Comparison of ENCODE assay signal across 8 cellular contexts in the genomic region with DNA sequence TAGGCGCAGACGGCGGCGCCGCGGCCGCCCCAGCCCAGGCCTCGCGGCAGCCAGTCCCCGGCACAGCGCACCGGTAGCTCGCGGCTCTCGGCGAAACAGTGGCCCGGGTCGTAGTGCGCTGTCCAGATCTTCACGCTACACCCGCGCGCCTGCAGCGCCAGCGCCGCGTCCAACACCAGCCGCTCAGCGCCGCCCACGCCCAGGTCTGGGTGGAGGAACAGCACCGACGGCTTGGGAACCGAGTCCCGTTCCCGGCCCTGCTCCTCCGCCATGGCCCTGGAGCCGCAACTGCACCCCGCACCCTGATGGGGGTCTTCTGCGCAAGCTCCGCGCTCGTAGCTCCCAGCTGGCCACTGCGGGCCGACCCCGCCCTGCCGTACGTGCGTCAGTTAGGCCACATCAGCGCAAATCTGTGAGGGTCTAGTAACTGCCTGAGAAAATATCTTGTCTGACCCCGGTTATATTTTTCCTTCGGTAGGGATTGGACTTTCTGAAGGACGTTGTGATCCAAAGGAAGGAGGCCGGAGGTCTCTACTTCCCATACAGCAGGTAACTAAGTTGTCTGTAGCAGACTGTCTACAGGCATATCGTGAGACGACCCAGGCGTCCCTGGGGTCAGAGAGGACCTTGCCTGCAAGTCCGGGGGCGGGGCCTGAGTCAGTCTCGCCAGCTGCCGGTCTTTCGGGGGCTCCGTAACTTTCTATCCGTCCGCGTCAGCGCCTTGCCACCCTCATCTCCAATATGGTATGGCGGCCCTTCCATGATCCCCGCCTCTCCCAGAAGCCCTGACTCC.
A peak's percentile ranks its signal among the peaks of the same experiment; 100 is the strongest.
DNase-seq lines count a peak whose midpoint lies in the region; ATAC-seq lines count a peak whose summit lies in the region.

A gene with protein sequence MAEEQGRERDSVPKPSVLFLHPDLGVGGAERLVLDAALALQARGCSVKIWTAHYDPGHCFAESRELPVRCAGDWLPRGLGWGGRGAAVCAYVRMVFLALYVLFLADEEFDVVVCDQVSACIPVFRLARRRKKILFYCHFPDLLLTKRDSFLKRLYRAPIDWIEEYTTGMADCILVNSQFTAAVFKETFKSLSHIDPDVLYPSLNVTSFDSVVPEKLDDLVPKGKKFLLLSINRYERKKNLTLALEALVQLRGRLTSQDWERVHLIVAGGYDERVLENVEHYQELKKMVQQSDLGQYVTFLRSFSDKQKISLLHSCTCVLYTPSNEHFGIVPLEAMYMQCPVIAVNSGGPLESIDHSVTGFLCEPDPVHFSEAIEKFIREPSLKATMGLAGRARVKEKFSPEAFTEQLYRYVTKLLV (minus strand): TSS at position 320 of the 793 bp plus-strand sequence. CDS start 48 bp downstream, at position 272.
A gene (plus strand): TSS at position 660 of the 793 bp plus-strand sequence. CDS start 82 bp downstream, at position 742.

- H3K9me3 ChIP-seq in BLaER1, result no peaks in the 10 kb centered on the region

- ATAC-seq in GM19328 (IDR thresholded peaks at IDR 0.05; ENCODE audit: unreplicated experiment) (peak; percentile 91), HG03520 (IDR thresholded peaks at IDR 0.05; ENCODE audit: unreplicated experiment) (peak; percentile 74)

- peak within 1 kb of the TSS; percentile 95 for H3K4me2 ChIP-seq in BLaER1

- no peaks in the 10 kb centered on the region for H3K27me3 ChIP-seq in BLaER1

- DNase-seq in NCI-H69 (lab: John Stamatoyannopoulos, UW) (peak; percentile 97), dedifferentiated amniotic fluid mesenchymal stem cell (ENCODE audit: extremely low spot score) (peak; percentile 92), left kidney (ENCODE audit: low read depth, low spot score) (peak; percentile 98)
- peak; percentile 92 for DNase-seq in activated CD4-positive, alpha-beta T cell treated with anti-CD3 and anti-CD28 coated beads, Interleukin-2, amount 50 U/mL, for 1 hour
- peak; percentile 95 to 97 for DNase-seq in stimulated activated CD4-positive, alpha-beta T cell treated with anti-CD3 and anti-CD28 coated beads, Interleukin-2, amount 100 ng/mL, for 24 hours

- H3K4me3 ChIP-seq in BLaER1, result peak within 1 kb of the TSS; percentile 89

- peaks cover 95% of the 10 kb centered on the region for H4K20me1 ChIP-seq in BLaER1

- peaks cover 36% of the 10 kb centered on the region for H3K4me1 ChIP-seq in BLaER1

- H3K36me3 ChIP-seq in BLaER1, result peaks cover 52% of the 10 kb centered on the region

- H3K27ac ChIP-seq in BLaER1, result peak within 1 kb of the TSS; percentile 97

- peak within 1 kb of the TSS; percentile 89 for H3K9ac ChIP-seq in BLaER1

Comparison
In these comparisons a context has a peak if more than half of its experiments do, and no peak if none do; other contexts are left out.
1. Peak in every context shown above with its lines: DNase-seq, ATAC-seq, H3K4me3 ChIP-seq and H3K27ac ChIP-seq.